In genomic region chr12:57941165-57941894, GRCh38 we compare ENCODE assay signal across 8 cellular contexts. TPM values are rescaled to one million over a fixed set of nuclear protein-coding genes. Genes with fewer than 3 reads are reported as not detected.
DNase-seq lines count a peak whose midpoint lies in the region; ATAC-seq lines count a peak whose summit lies in the region.

ATP23 (plus strand) TSS chr12:57941567; CDS start chr12:57941702, 135 bp downstream.

- ATAC-seq in GM21360 (IDR thresholded peaks at IDR 0.05; ENCODE audit: unreplicated experiment) (peak; percentile 77), memory B cell (ENCODE audit: low read depth) (peak; percentile 85)

- no peaks in the 10 kb centered on the region for H3K9me3 Mint-ChIP-seq in memory B cell

- no peaks in the 10 kb centered on the region for H3K27me3 Mint-ChIP-seq in memory B cell

- H3K4me1 Mint-ChIP-seq in memory B cell = peaks cover 26% of the 10 kb centered on the region

- H3K4me3 Mint-ChIP-seq in memory B cell = peak within 1 kb of the TSS; percentile 98

- H3K36me3 Mint-ChIP-seq in memory B cell = no peaks in the 10 kb centered on the region

- H3K27ac Mint-ChIP-seq in memory B cell = peak within 1 kb of the TSS; percentile 97

- DNase-seq in COLO668 (lab: John Stamatoyannopoulos, UW; ENCODE audit: unreplicated experiment) (peak; percentile 86), HT-29 (ENCODE audit: low spot score) (peak; percentile 91), memory B cell (ENCODE audit: low spot score in 2 of 2) (peak; percentile 86 to 93)
- peak; percentile 88 for DNase-seq in NK-92 treated with Interleukin-12 subunit alpha and Interleukin-12 subunit beta, amount 100 ng/mL, for 24 hours (lab: John Stamatoyannopoulos, UW)
- DNase-seq in activated CD8-positive, alpha-beta memory T cell treated with anti-CD3 and anti-CD28 coated beads for 24 hours = peak; percentile 95
- peak; percentile 80 for DNase-seq in effector CD8-positive, alpha-beta T cell (lab: John Stamatoyannopoulos, UW)
- peak; percentile 84 for DNase-seq in stimulated activated CD8-positive, alpha-beta memory T cell treated with anti-CD3 and anti-CD28 coated beads, Interleukin-12 subunit alpha, Interleukin-12 subunit beta, amount 100 ng/mL, for 1 hour (ENCODE audit: low read depth)

RNA-seq across cellular contexts. Expression of gene ATP23, which starts in this region (rescaled TPM):
- 2.1 and 3.6 TPM in 2 replicates for total RNA-seq in HT-29 (2014; rRNA removed; shearing (Covaris generic))

Comparison
In these comparisons a context has a peak if more than half of its experiments do, and no peak if none do; other contexts are left out.
1. Peak in every context shown above with its lines: DNase-seq and ATAC-seq.